8 cellular contexts compared by ENCODE assay signal in genomic region chr19:35869327-35870123, GRCh38. TPM values are rescaled to one million over a fixed set of nuclear protein-coding genes. Genes with fewer than 3 reads are reported as not detected.
DNase-seq lines count a peak whose midpoint lies in the region; ATAC-seq and TF ChIP-seq lines count a peak whose summit lies in the region.

No MANE protein-coding gene starts in this region.

- DNase-seq in GM10266 (ENCODE audit: extremely low spot score) (peak; percentile 92), LNCaP clone FGC (ENCODE audit: low read depth) (peak; percentile 68), RPMI7951 (ENCODE audit: low read depth) (peak; percentile 88), fibroblast of mammary gland (ENCODE audit: low read depth) (peak; percentile 54)
- peak; percentile 49 to 64 for DNase-seq in activated T-helper 1 cell treated with anti-CD3 and anti-CD28 coated beads, Interleukin-2, amount 50 U/mL, for 16 hours (ENCODE audit: low read depth in 1 of 2, low spot score in 1 of 2)

- peaks cover 14% of the 10 kb centered on the region for H3K4me1 ChIP-seq in neuron (ENCODE audit: insufficient read depth, low read length)

- H3K27me3 ChIP-seq in neuron (ENCODE audit: insufficient read depth, low read length) = no peaks in the 10 kb centered on the region

- H3K4me3 ChIP-seq in LNCaP clone FGC (ENCODE audit: low read depth, low read length) (peak overlapping the region; percentile 53), fibroblast of mammary gland (ENCODE audit: control insufficient read depth, low read depth, low read length) (peak overlapping the region; percentile 10), neuron (ENCODE audit: low read length) (peak overlapping the region; percentile 72)

- H3K27ac ChIP-seq in temporal lobe (ENCODE audit: low read depth, low read length) = peak overlapping the region; percentile 100

- peaks cover 26% of the 10 kb centered on the region for H3K36me3 ChIP-seq in neuron (ENCODE audit: insufficient read depth, low read length)

- TF ChIP-seq CTCF in GM10266 (IDR thresholded peaks at IDR 0.05; ENCODE audit: control insufficient read depth, insufficient read depth, low read depth, missing control alignments) (no peak), LNCaP clone FGC (IDR thresholded peaks at IDR 0.05; ENCODE audit: control insufficient read depth, extremely low read depth, insufficient read depth) (no peak), fibroblast of mammary gland (conservative IDR thresholded peaks at IDR 0.05; ENCODE audit: control insufficient read depth, insufficient read depth, low read depth, low read length) (no peak)

- no peak for ATAC-seq in HG02973 (IDR thresholded peaks at IDR 0.05; ENCODE audit: unreplicated experiment)

- peak overlapping the region; percentile 12 for H2AFZ ChIP-seq in neuron (ENCODE audit: low read depth, low read length)

- no peaks in the 10 kb centered on the region for H3K9me3 ChIP-seq in neuron (ENCODE audit: low read length)

RNA-seq across cellular contexts. Expression of gene APLP1, which starts 1.2 kb away (rescaled TPM):
- 15.3 and 18.9 TPM in 2 replicates for total RNA-seq in RPMI7951 (2014; rRNA removed; shearing (Covaris generic))
- total RNA-seq in temporal lobe = 162 TPM

RNA-seq across cellular contexts. Expression of gene KIRREL2, which starts 12.8 kb away (rescaled TPM):
- 0.10 TPM in 1 of 2 replicates, not detected in the other for total RNA-seq in RPMI7951 (2014; rRNA removed; shearing (Covaris generic))
- total RNA-seq in temporal lobe = 0.74 TPM

RNA-seq across cellular contexts. Expression of gene NPHS1, which starts 17.2 kb away (rescaled TPM):
- total RNA-seq in RPMI7951 (2014; rRNA removed; shearing (Covaris generic)) = not detected in 2 replicates
- 0.25 TPM for total RNA-seq in temporal lobe

RNA-seq across cellular contexts. Expression of gene NFKBID, which starts 30.8 kb away (rescaled TPM):
- 3.7 and 7.1 TPM in 2 replicates for total RNA-seq in RPMI7951 (2014; rRNA removed; shearing (Covaris generic))
- total RNA-seq in temporal lobe = 2.0 TPM

RNA-seq across cellular contexts. Expression of gene HCST, which starts 32.8 kb away (rescaled TPM):
- 1.9 TPM in 1 of 2 replicates, not detected in the other for total RNA-seq in RPMI7951 (2014; rRNA removed; shearing (Covaris generic))
- not detected for total RNA-seq in temporal lobe

Comparison
In these comparisons a context has a peak if more than half of its experiments do, and no peak if none do; other contexts are left out.
1. H3K4me3 ChIP-seq: peak in every context shown above with its lines; median percentile 72 in neuron; 53 in LNCaP clone FGC; 10 in fibroblast of mammary gland.